Comparison of ENCODE assay signal across 7 cellular contexts in genomic region chr3:28200366-28200848, GRCh38. TPM values are rescaled to one million over a fixed set of nuclear protein-coding genes. Genes with fewer than 3 reads are reported as not detected.
DNase-seq lines count a peak whose midpoint lies in the region; ATAC-seq and TF ChIP-seq lines count a peak whose summit lies in the region.
"Not testable (repeated sequence)": the region's sequence is repeated elsewhere in the genome, so short reads cannot be mapped to it uniquely, and the experiment has no call there.

No MANE protein-coding gene starts in this region.

- not testable (repeated sequence) for H3K4me3 ChIP-seq in CD4-positive, alpha-beta memory T cell (ENCODE audit: low read length in 2 of 2); adipocyte (ENCODE audit: low read length)
- peak overlapping the region; percentile 38 for H3K4me3 ChIP-seq in coronary artery
- H3K4me3 ChIP-seq in heart right ventricle = peak overlapping the region in 6 of 10 donors; percentile 16 to 45 (median 34)
- peak overlapping the region in 2 of 3 donors; percentile 29 to 37 for H3K4me3 ChIP-seq in right lobe of liver
- H3K4me3 ChIP-seq in spleen = peak overlapping the region in 4 of 8 donors; percentile 2 to 45 (median 28)

- DNase-seq in CD4-positive, alpha-beta memory T cell = peak in 4 of 5 donors; percentile 3 to 27 (median 12)
- DNase-seq in activated CD4-positive, alpha-beta T cell treated with anti-CD3 and anti-CD28 coated beads for 36 hours = peak; percentile 13
- DNase-seq in adipocyte (ENCODE audit: low read depth) (peak; percentile 3), heart right ventricle (peak in 1 of 2 donors; percentile 10), spleen (peak; percentile 73)
- not testable (repeated sequence) for DNase-seq in coronary artery (ENCODE audit: low spot score); right lobe of liver

- intact Hi-C loops in CD4-positive, alpha-beta memory T cell (cut with micrococcal nuclease); activated CD4-positive, alpha-beta T cell treated with anti-CD3 and anti-CD28 coated beads for 36 hours (cut with DNase I, micrococcal nuclease); heart right ventricle (cut with DNase I); right lobe of liver (cut with DNase I); spleen (cut with DNase I; ENCODE audit: low total_unique reads): not testable (repeated sequence)

- not testable (repeated sequence) for H3K27me3 ChIP-seq in CD4-positive, alpha-beta memory T cell (ENCODE audit: insufficient read depth, low read length); adipocyte (replicated peaks; ENCODE audit: control insufficient read depth, insufficient read depth, low read length); heart right ventricle; right lobe of liver; spleen (replicated peaks in 1 of 7)

- H3K27ac ChIP-seq in CD4-positive, alpha-beta memory T cell (ENCODE audit: low read depth, low read length); coronary artery; heart right ventricle; right lobe of liver; spleen: not testable (repeated sequence)

- ATAC-seq in activated CD4-positive, alpha-beta T cell treated with anti-CD3 and anti-CD28 coated beads for 36 hours; heart right ventricle; right lobe of liver: not testable (repeated sequence)

- not testable (repeated sequence) for TF ChIP-seq POLR2A in right lobe of liver (IDR thresholded peaks at IDR 0.05); spleen (IDR thresholded peaks at IDR 0.05)

- not testable (repeated sequence) for H3K9me3 ChIP-seq in CD4-positive, alpha-beta memory T cell (ENCODE audit: control insufficient read depth in 1 of 2, low read length in 2 of 2); adipocyte (ENCODE audit: control insufficient read depth, low read length); heart right ventricle; right lobe of liver; spleen

- CTCF ChIA-PET in CD4-positive, alpha-beta memory T cell (lab: Charles Lee; ENCODE audit: partially characterized antibody); activated CD4-positive, alpha-beta T cell treated with anti-CD3 and anti-CD28 coated beads for 36 hours (lab: Charles Lee): not testable (repeated sequence)

- not testable (repeated sequence) for H3K4me1 ChIP-seq in CD4-positive, alpha-beta memory T cell (ENCODE audit: insufficient read depth, low read length); adipocyte (ENCODE audit: control insufficient read depth, insufficient read depth, low read length); heart right ventricle; right lobe of liver; spleen

- not testable (repeated sequence) for H3K27ac Mint-ChIP-seq in CD4-positive, alpha-beta memory T cell; activated CD4-positive, alpha-beta T cell treated with anti-CD3 and anti-CD28 coated beads for 36 hours

- not testable (repeated sequence) for H3K9ac ChIP-seq in adipocyte (ENCODE audit: low read length)

- H3K27me3 Mint-ChIP-seq in CD4-positive, alpha-beta memory T cell; activated CD4-positive, alpha-beta T cell treated with anti-CD3 and anti-CD28 coated beads for 36 hours: not testable (repeated sequence)

- H3K9me3 Mint-ChIP-seq in CD4-positive, alpha-beta memory T cell; activated CD4-positive, alpha-beta T cell treated with anti-CD3 and anti-CD28 coated beads for 36 hours (ENCODE audit: low read depth): not testable (repeated sequence)

- TF ChIP-seq CTCF in coronary artery (IDR thresholded peaks at IDR 0.05); heart right ventricle (IDR thresholded peaks at IDR 0.05); right lobe of liver (IDR thresholded peaks at IDR 0.05); spleen (IDR thresholded peaks at IDR 0.05 in 8 of 11, conservative IDR thresholded peaks at IDR 0.05 in 3 of 11): not testable (repeated sequence)

- H3K36me3 Mint-ChIP-seq in CD4-positive, alpha-beta memory T cell; activated CD4-positive, alpha-beta T cell treated with anti-CD3 and anti-CD28 coated beads for 36 hours (ENCODE audit: low read depth): not testable (repeated sequence)

- peak overlapping the region in 2 of 8 donors; percentile 70 to 72 for H3K4me3 Mint-ChIP-seq in CD4-positive, alpha-beta memory T cell
- not testable (repeated sequence) for H3K4me3 Mint-ChIP-seq in activated CD4-positive, alpha-beta T cell treated with anti-CD3 and anti-CD28 coated beads for 36 hours

- POLR2A ChIA-PET in CD4-positive, alpha-beta memory T cell (lab: Charles Lee; ENCODE audit: partially characterized antibody) = interaction anchor here (0.9 kb wide), 1 partner anchor 10 kb away, joined by 3 read pairs; no protein-coding TSS in a partner anchor
- POLR2A ChIA-PET in activated CD4-positive, alpha-beta T cell treated with anti-CD3 and anti-CD28 coated beads for 36 hours (lab: Charles Lee) = interaction anchor here (0.6 kb wide), 1 partner anchor 879 kb away, joined by 4 read pairs; no protein-coding TSS in a partner anchor

- H3K36me3 ChIP-seq in CD4-positive, alpha-beta memory T cell (ENCODE audit: insufficient read depth, low read length); adipocyte (ENCODE audit: control insufficient read depth, insufficient read depth, low read length, severe bottlenecking); heart right ventricle; right lobe of liver; spleen: not testable (repeated sequence)

- H3K4me1 Mint-ChIP-seq in CD4-positive, alpha-beta memory T cell; activated CD4-positive, alpha-beta T cell treated with anti-CD3 and anti-CD28 coated beads for 36 hours: not testable (repeated sequence)

- 68 to 71% methylated on average over 46 to 47 of the region's 47 CpGs for WGBS in heart right ventricle, 2 donors
- 80% methylated on average over 14 of the region's 47 CpGs for WGBS in right lobe of liver (ENCODE audit: insufficient coverage, low coverage, low lambda C conversion rate, missing lambda C conversion rate)
- WGBS in spleen, 5 donors = 62 to 96% (median 76%) methylated on average over 9 to 47 of the region's 47 CpGs

RNA-seq across cellular contexts. Expression of gene CMC1, which starts 41.0 kb away (rescaled TPM):
- total RNA-seq in CD4-positive, alpha-beta memory T cell = 10 to 100 TPM; 15.9 to 18.4 TPM
- polyA plus RNA-seq in CD4-positive, alpha-beta memory T cell = 10 to 100 TPM; 43.4 to 49.8 TPM
- total RNA-seq in activated CD4-positive, alpha-beta T cell treated with anti-CD3 and anti-CD28 coated beads for 36 hours = 10 to 100 TPM; 21.6 to 28.3 TPM
- total RNA-seq in heart right ventricle = 10 to 100 TPM; 16.9 to 38.5 (median 24.7) TPM
- 10 to 100 TPM; 50.2 to 68.6 TPM for polyA plus RNA-seq in heart right ventricle
- total RNA-seq in right lobe of liver = 10 to 100 TPM in 5 of 6 experiments, 1 to 10 TPM in 1; 9.5 to 16.9 (median 12.2) TPM
- 10 to 100 TPM; 32.8 to 54.1 (median 39.6) TPM for total RNA-seq in spleen
- 10 to 100 TPM; 34.8 to 59.5 (median 40.3) TPM for polyA plus RNA-seq in spleen
